ENCODE assay signal across 13 cellular contexts in genomic region chr11:111452817-111453607, GRCh38. TPM values are rescaled to one million over a fixed set of nuclear protein-coding genes. Genes with fewer than 3 reads are reported as not detected.
DNase-seq lines count a peak whose midpoint lies in the region; ATAC-seq and TF ChIP-seq lines count a peak whose summit lies in the region.
"Had no signal": no experiment of that assay in that cellular context is flagged by ENCODE, and none has a peak within 500 bp of the region (broad histone marks: within the 10 kb centered on the region; RNA-seq: fewer than 3 reads in every experiment).

No MANE protein-coding gene starts in this region.

- no peak for ATAC-seq in left colon
- ATAC-seq: CD8-positive, alpha-beta T cell; GM23338 had no signal

- peak; percentile 4 for DNase-seq in AG20443 (ENCODE audit: low spot score)
- peak; percentile 7 for DNase-seq in GM13976 (ENCODE audit: low spot score)
- no peak for DNase-seq in dorsolateral prefrontal cortex
- DNase-seq in osteoblast (ENCODE audit: insufficient read length, low spot score, missing footprints): peak; percentile 77
- DNase-seq in AG08395 (ENCODE audit: low spot score): no peak
- DNase-seq in esophagus muscularis mucosa (ENCODE audit: extremely low spot score): no peak
- no peak for DNase-seq in left colon
- DNase-seq: CD8-positive, alpha-beta T cell; COR-L47; DMS153; DMS79 treated with DMSO at 0.1 percent for 48 hours; H7 had no signal

- H3K27me3 ChIP-seq in dorsolateral prefrontal cortex: peaks cover 0 to 3% (median 0%) of the 10 kb centered on the region in 45 donors
- peaks cover under 1% of the 10 kb centered on the region for H3K27me3 ChIP-seq in osteoblast (ENCODE audit: insufficient read depth, low read length)
- peaks cover 0 to 6% (median 0%) of the 10 kb centered on the region in 4 donors for H3K27me3 ChIP-seq in esophagus muscularis mucosa

- H3K4me2 ChIP-seq in osteoblast (ENCODE audit: insufficient read depth, low read length): no peak overlapping the region
- H3K4me2 ChIP-seq: GM23338 had no signal

- H3K36me3 ChIP-seq in osteoblast (ENCODE audit: insufficient read depth, low read length) (no peaks in the 10 kb centered on the region), esophagus muscularis mucosa (no peaks in the 10 kb centered on the region)

- in situ Hi-C loops in GM13976 (cut with MboI; ENCODE audit: low sequenced_read_pairs, unreplicated experiment): no loop called here

- no peak for TF ChIP-seq EP300 in esophagus muscularis mucosa (IDR thresholded peaks at IDR 0.05)

- H4K20me1 ChIP-seq in osteoblast (ENCODE audit: insufficient read depth, low read length): no peaks in the 10 kb centered on the region

- WGBS in esophagus muscularis mucosa: 74% methylated on average over 11 of the region's 11 CpGs

- H2AFZ ChIP-seq in osteoblast (ENCODE audit: low read length): no peak overlapping the region
- H2AFZ ChIP-seq: GM23338 had no signal

- H3K79me2 ChIP-seq in osteoblast (ENCODE audit: insufficient read depth, low read length): no peaks in the 10 kb centered on the region

- H3K27ac ChIP-seq in dorsolateral prefrontal cortex (peak overlapping the region in 40 of 59 donors; percentile 3 to 95 (median 84)), osteoblast (ENCODE audit: low read depth, low read length) (no peak overlapping the region), esophagus muscularis mucosa (replicated peaks in 1 of 4) (no peak overlapping the region)

- H3K4me1 ChIP-seq in osteoblast (ENCODE audit: insufficient read depth, low read length) (no peaks in the 10 kb centered on the region), esophagus muscularis mucosa (no peaks in the 10 kb centered on the region)

- TF ChIP-seq POLR2A in esophagus muscularis mucosa (IDR thresholded peaks at IDR 0.05; ENCODE audit: low read depth): no peak

- TF ChIP-seq CTCF in GM13976 (IDR thresholded peaks at IDR 0.05; ENCODE audit: borderline replicate concordance, control extremely low read depth, extremely low read depth, insufficient read depth, missing control alignments) (no peak), dorsolateral prefrontal cortex (IDR thresholded peaks at IDR 0.05 in 54 of 56, conservative IDR thresholded peaks at IDR 0.05 in 2 of 56; ENCODE audit: low read depth in 1 of 56, partially characterized antibody in 56 of 56) (no peak), osteoblast (IDR thresholded peaks at IDR 0.05; ENCODE audit: extremely low read depth, low read depth, low read length) (no peak), esophagus muscularis mucosa (IDR thresholded peaks at IDR 0.05) (no peak)

- H3K9me3 ChIP-seq in osteoblast (ENCODE audit: low read depth, low read length) (no peaks in the 10 kb centered on the region), esophagus muscularis mucosa (no peaks in the 10 kb centered on the region)

- intact Hi-C loops in dorsolateral prefrontal cortex (cut with DNase I) (loop anchor here (5.0 to 10.0 kb wide), 4 partner anchors 59 to 392 kb away; partner anchors contain the start of genes BTG4 (in 1 of the 2), HOATZ (in 1 of the 2), LAYN (in 1 of the 2) and SIK2 (in 1 of the 2)), esophagus muscularis mucosa (cut with DNase I) (no loop called here), left colon (cut with DNase I, micrococcal nuclease) (no loop called here)

- H3K4me3 ChIP-seq in dorsolateral prefrontal cortex (no peak overlapping the region), osteoblast (ENCODE audit: insufficient read depth, low read length) (no peak overlapping the region), esophagus muscularis mucosa (no peak overlapping the region)
- H3K4me3 ChIP-seq: GM23338 had no signal

RNA-seq across cellular contexts. Expression of gene BTG4, which starts 59.2 kb away (rescaled TPM):
- total RNA-seq in dorsolateral prefrontal cortex (1 to 10 TPM in 2 of 120 experiments, under 1 TPM in 9, not detected in 109; 0.29 to 1.1 (median 0.64) TPM), osteoblast (0.29 TPM in 1 of 2 replicates, not detected in the other), esophagus muscularis mucosa (not detected), left colon (not detected)
- total RNA-seq: CD8-positive, alpha-beta T cell; H7 had no signal

Comparison
In these comparisons a context has a peak if more than half of its experiments do, and no peak if none do; other contexts are left out.
1. DNase-seq: peak in AG20443 (single experiment), GM13976 (single experiment) and osteoblast (single experiment); none in dorsolateral prefrontal cortex (0 of 10), AG08395 (single experiment), esophagus muscularis mucosa (single experiment) and left colon (0 of 2).
2. H3K27ac ChIP-seq: peak in dorsolateral prefrontal cortex (40 of 59); none in osteoblast (single experiment) and esophagus muscularis mucosa (0 of 4).
3. intact Hi-C loops: an anchor here in dorsolateral prefrontal cortex (5.0 to 10.0 kb wide); none called in esophagus muscularis mucosa and left colon.